8 cellular contexts compared by ENCODE assay signal in the genomic region with DNA sequence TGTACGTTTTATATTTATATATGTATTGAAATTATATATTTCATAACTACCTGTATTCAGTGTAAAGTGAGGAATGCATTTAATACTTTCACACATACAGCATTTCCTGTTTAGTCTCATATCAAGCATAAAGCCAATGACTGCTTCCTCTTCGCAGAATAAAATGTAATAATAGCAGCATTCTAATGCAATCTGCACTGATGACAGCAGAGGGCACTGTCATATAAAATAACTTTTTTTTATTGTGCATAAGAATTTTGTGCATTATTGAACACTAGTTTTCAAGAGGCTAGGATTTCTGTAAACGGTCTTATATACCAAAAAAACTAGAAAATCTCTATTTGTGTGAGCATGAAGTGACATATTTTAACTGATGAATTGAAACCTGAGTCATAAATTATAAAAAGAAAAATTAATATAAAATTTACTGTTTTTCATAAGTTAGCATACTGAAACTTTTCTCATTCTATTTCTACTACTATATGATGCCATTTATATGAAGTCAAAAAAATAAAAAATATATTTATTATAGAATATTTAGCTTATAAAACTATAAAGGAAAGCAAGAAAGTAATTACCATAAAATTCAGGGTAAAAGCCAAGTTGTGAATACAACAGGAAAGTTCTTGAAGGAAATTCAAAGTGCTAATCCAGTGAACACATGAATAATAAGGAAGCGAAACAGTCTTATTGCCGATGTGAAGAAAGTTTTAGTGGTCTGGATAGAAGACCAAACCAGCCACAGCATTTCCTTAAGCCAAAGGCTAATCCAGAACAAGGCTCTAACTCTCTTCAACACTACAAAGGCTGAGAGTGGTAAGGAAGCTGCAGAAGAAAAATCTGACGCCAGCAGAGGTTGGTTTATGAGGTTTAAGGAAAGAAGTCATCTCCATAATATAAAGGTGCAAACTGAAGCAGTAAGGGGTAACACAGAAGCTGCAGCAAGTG.
A peak's percentile ranks its signal among the peaks of the same experiment; 100 is the strongest.
DNase-seq lines count a peak whose midpoint lies in the region; ATAC-seq and TF ChIP-seq lines count a peak whose summit lies in the region.

No MANE protein-coding gene starts in this region.

- in situ Hi-C loops in astrocyte of the spinal cord (cut with HindIII; ENCODE audit: low sequenced_read_pairs) = no loop called here

- ATAC-seq in GM19438 (IDR thresholded peaks at IDR 0.05; ENCODE audit: low read depth, unreplicated experiment) (peak; percentile 52), HG03558 (IDR thresholded peaks at IDR 0.05; ENCODE audit: extremely low read depth, unreplicated experiment) (peak; percentile 56)

- peak; percentile 62 for DNase-seq in DMS53 (lab: John Stamatoyannopoulos, UW)
- DNase-seq in RPMI8226 = peak; percentile 30
- peak; percentile 65 for DNase-seq in astrocyte of the spinal cord (ENCODE audit: low read depth, low spot score)
- peak; percentile 78 for DNase-seq in inferior parietal cortex (ENCODE audit: extremely low spot score)
- peak in 2 of 3 donors; percentile 8 for DNase-seq in stimulated activated CD4-positive, alpha-beta T cell treated with anti-CD3 and anti-CD28 coated beads, TNF-alpha, amount 100 ng/mL, for 1 hour (ENCODE audit: low read depth in 3 of 3, low spot score in 1 of 3)
- DNase-seq in GOT3 (lab: John Stamatoyannopoulos, UW) = no peak

- no peak overlapping the region for H3K4me3 ChIP-seq in astrocyte of the spinal cord (ENCODE audit: low read depth, low read length)

- peak; percentile 63 for TF ChIP-seq CTCF in astrocyte of the spinal cord (IDR thresholded peaks at IDR 0.05; ENCODE audit: low read depth, low read length)
